Comparison of ENCODE assay signal across 14 cellular contexts in genomic region chr1:227774721-227775665, GRCh38. TPM values are rescaled to one million over a fixed set of nuclear protein-coding genes. Genes with fewer than 3 reads are reported as not detected.
A peak's percentile ranks its signal among the peaks of the same experiment; 100 is the strongest.
DNase-seq lines count a peak whose midpoint lies in the region; ATAC-seq and TF ChIP-seq lines count a peak whose summit lies in the region.
"Had no signal": no experiment of that assay in that cellular context is flagged by ENCODE, and none has a peak within 500 bp of the region (broad histone marks: within the 10 kb centered on the region; RNA-seq: fewer than 3 reads in every experiment).

No MANE protein-coding gene starts in this region.

- peaks cover 46 to 48% of the 10 kb centered on the region in 2 donors for H3K4me1 Mint-ChIP-seq in natural killer cell

- no peaks in the 10 kb centered on the region for H3K9me3 Mint-ChIP-seq in natural killer cell

- intact Hi-C loops in left ventricle myocardium superior (cut with micrococcal nuclease) (no loop called here), Right ventricle myocardium inferior (cut with DNase I) (no loop called here), natural killer cell (cut with micrococcal nuclease) (loop anchor here (1.0 kb wide), 1 partner anchor 9 kb away; no protein-coding TSS in a partner anchor), uterus (cut with DNase I; ENCODE audit: low total_unique reads) (no loop called here), body of pancreas (cut with DNase I) (no loop called here)

- peak overlapping the region; percentile 19 to 76 for H3K27ac Mint-ChIP-seq in natural killer cell

- DNase-seq in left ventricle myocardium superior: no peak
- no peak for DNase-seq in Right ventricle myocardium inferior (ENCODE audit: missing footprints)
- no peak for DNase-seq in natural killer cell
- DNase-seq in uterus: peak in 1 of 2 donors; percentile 55
- DNase-seq in NCI-H1105 (lab: John Stamatoyannopoulos, UW): no peak
- DNase-seq in body of pancreas: no peak
- DNase-seq: thyroid gland had no signal

- H3K27me3 Mint-ChIP-seq in natural killer cell (ENCODE audit: low read depth in 2 of 2): peaks cover 0 to 7% of the 10 kb centered on the region in 2 donors

- TF ChIP-seq CTCF in natural killer cell (IDR thresholded peaks at IDR 0.05): no peak
- TF ChIP-seq CTCF in uterus (IDR thresholded peaks at IDR 0.05): no peak
- TF ChIP-seq CTCF in body of pancreas (IDR thresholded peaks at IDR 0.05): no peak

- no peak overlapping the region for H3K4me3 ChIP-seq in uterus
- H3K4me3 ChIP-seq in body of pancreas: no peak overlapping the region
- H3K4me3 ChIP-seq: cardiac muscle cell, GM12878, thyroid gland had no signal

- TF ChIP-seq POLR2A in uterus (IDR thresholded peaks at IDR 0.05) (no peak), body of pancreas (IDR thresholded peaks at IDR 0.05) (no peak)

- peaks cover 3 to 4% of the 10 kb centered on the region in 2 donors for H3K4me1 ChIP-seq in uterus
- H3K4me1 ChIP-seq in body of pancreas: no peaks in the 10 kb centered on the region
- H3K4me1 ChIP-seq: thyroid gland had no signal

- no peaks in the 10 kb centered on the region for H3K36me3 Mint-ChIP-seq in natural killer cell

- H3K36me3 ChIP-seq in uterus: no peaks in the 10 kb centered on the region
- H3K36me3 ChIP-seq in body of pancreas (replicated peaks in 1 of 2; ENCODE audit: insufficient read depth in 1 of 2, low read depth in 2 of 2): no peaks in the 10 kb centered on the region
- H3K36me3 ChIP-seq: cardiac muscle cell had no signal

- 89 to 91% methylated on average over 29 to 39 of the region's 44 CpGs for WGBS in body of pancreas, 2 donors

- peak overlapping the region; percentile 38 for H3K4me3 Mint-ChIP-seq in natural killer cell

- peak overlapping the region; percentile 47 for H3K27ac ChIP-seq in cingulate gyrus (ENCODE audit: low read depth, low read length)
- H3K27ac ChIP-seq in uterus: peak overlapping the region; percentile 54 to 69
- H3K27ac ChIP-seq in body of pancreas: no peak overlapping the region
- H3K27ac ChIP-seq: cardiac muscle cell, thyroid gland had no signal

- H3K27me3 ChIP-seq in uterus: no peaks in the 10 kb centered on the region
- H3K27me3 ChIP-seq in body of pancreas: no peaks in the 10 kb centered on the region
- H3K27me3 ChIP-seq: cardiac muscle cell, thyroid gland had no signal

- ATAC-seq in left ventricle myocardium superior: peak; percentile 27
- ATAC-seq in Right ventricle myocardium inferior: no peak
- ATAC-seq in natural killer cell: no peak
- no peak for ATAC-seq in HG03159 (IDR thresholded peaks at IDR 0.05; ENCODE audit: unreplicated experiment)
- ATAC-seq in body of pancreas: no peak
- ATAC-seq: GM12878 had no signal

- H3K9me3 ChIP-seq in uterus (no peaks in the 10 kb centered on the region), body of pancreas (no peaks in the 10 kb centered on the region)
- H3K9me3 ChIP-seq: thyroid gland had no signal

RNA-seq across cellular contexts. Expression of gene SNAP47, which starts 39.8 kb away (rescaled TPM):
- 36.4 TPM for total RNA-seq in left ventricle myocardium superior
- 30.1 TPM for total RNA-seq in Right ventricle myocardium inferior
- 10 to 100 TPM; 19.0 to 24.2 (median 23.1) TPM for total RNA-seq in natural killer cell
- 10 to 100 TPM; 33.3 to 75.5 (median 55.2) TPM for total RNA-seq in uterus
- 10 to 100 TPM; 35.5 to 49.4 TPM for total RNA-seq in body of pancreas

RNA-seq across cellular contexts. Expression of gene JMJD4, which starts 39.9 kb away (rescaled TPM):
- total RNA-seq in left ventricle myocardium superior (8.0 TPM), Right ventricle myocardium inferior (7.1 TPM), natural killer cell (10 to 100 TPM in 2 of 3 donors, 1 to 10 TPM in 1; 8.8 to 12.4 (median 12.3) TPM), uterus (10 to 100 TPM in 2 of 4 donors, 1 to 10 TPM in 2; 5.0 to 29.6 (median 15.7) TPM), body of pancreas (10 to 100 TPM; 13.2 to 15.3 TPM)

RNA-seq across cellular contexts. Expression of gene PRSS38, which starts 40.5 kb away (rescaled TPM):
- total RNA-seq in left ventricle myocardium superior (not detected), Right ventricle myocardium inferior (not detected), natural killer cell (not detected), uterus (not detected), body of pancreas (not detected)
- total RNA-seq: activated CD8-positive, alpha-beta memory T cell treated with anti-CD3 and anti-CD28 coated beads for 36 hours; cardiac muscle cell; endothelial cell of umbilical vein; GM12878; lower leg skin; thyroid gland had no signal

Comparison
In these comparisons a context has a peak if more than half of its experiments do, and no peak if none do; other contexts are left out.
1. H3K27ac ChIP-seq: peak in cingulate gyrus (single experiment) and uterus (2 of 2); none in body of pancreas (0 of 4).